In the genomic region with DNA sequence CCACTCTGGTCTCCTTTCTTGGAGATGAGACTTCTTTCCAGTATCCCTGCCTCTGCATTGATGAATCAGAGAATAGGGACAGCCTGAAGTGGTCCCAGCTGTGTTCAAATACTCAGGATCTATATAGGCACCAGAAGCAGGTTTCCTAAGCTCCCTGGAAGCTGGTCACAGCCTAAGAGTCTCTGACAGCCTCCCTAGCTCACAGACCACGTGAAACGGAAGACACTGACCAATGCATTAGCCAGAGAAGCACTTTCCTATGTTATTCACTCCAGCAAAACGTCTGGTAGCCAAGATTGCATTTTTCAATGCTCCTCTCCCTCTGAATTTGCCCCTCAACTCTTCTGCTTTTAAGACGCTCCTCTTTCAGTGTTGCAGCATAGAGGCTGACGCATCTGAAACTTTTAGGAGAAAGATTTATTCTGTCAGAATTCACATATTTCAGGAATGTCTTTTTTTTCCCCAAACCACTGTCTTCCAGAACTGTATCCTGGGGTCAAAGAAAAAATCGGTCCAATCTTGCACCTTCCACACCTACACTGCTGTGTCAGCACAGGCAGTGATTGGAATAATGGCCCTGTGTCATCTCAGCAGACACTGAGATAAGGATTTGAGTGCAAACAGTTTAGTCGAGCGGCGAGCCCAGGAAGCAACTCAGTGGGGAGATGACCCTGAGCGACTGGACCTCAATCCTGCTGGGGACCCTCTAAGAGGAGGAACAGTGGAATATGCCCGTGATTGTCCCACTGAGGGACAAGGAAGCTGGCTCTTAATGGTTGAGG, we compare ENCODE assay signal across 1 cellular context.
TF ChIP-seq lines count a peak whose summit lies in the region.

No MANE protein-coding gene starts in this region.

TF ChIP-seq in IMR-90, 13 proteins besides CTCF, POLR2A, EP300 and RAD21 (continued from another document):
- TF ChIP-seq, protein P1, sequence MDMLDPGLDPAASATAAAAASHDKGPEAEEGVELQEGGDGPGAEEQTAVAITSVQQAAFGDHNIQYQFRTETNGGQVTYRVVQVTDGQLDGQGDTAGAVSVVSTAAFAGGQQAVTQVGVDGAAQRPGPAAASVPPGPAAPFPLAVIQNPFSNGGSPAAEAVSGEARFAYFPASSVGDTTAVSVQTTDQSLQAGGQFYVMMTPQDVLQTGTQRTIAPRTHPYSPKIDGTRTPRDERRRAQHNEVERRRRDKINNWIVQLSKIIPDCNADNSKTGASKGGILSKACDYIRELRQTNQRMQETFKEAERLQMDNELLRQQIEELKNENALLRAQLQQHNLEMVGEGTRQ (IDR thresholded peaks at IDR 0.05; ENCODE audit: low read depth, low read length) = no peak
